In the genomic region with DNA sequence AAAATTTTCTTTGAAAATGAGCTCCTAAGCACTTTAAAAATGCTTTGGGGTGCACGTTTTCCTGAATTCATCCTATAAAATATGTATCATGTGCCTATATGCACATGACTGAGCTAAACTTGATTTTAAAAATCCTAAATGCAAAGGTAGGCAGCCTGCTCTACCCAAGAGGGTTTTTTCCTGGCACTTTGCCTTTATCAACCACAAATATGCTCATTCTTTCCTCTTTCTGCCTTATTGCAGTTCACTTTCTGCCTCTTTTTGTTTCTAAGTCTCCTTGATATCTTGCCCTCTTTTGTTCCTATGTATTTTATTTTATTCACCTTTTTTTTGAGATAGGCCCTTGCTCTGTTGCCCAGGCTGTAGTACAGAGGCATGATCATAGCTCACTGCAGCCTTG, we compare ENCODE assay signal across 22 cellular contexts.
A peak's percentile ranks its signal among the peaks of the same experiment; 100 is the strongest.
DNase-seq lines count a peak whose midpoint lies in the region; ATAC-seq and TF ChIP-seq lines count a peak whose summit lies in the region.
"Had no signal": no experiment of that assay in that cellular context is flagged by ENCODE, and none has a peak within 500 bp of the region (broad histone marks: within the 10 kb centered on the region; RNA-seq: fewer than 3 reads in every experiment).

No MANE protein-coding gene starts in this region.

- no peak overlapping the region for H4K8ac ChIP-seq in mesendoderm (ENCODE audit: low read depth, low read length)

- H3K27me3 ChIP-seq in GM23248 (replicated peaks; ENCODE audit: insufficient read depth): no peaks in the 10 kb centered on the region
- H3K27me3 ChIP-seq in mesendoderm (ENCODE audit: insufficient read depth, low read length, poor library complexity): no peaks in the 10 kb centered on the region

- H3K56ac ChIP-seq in mesendoderm (ENCODE audit: low read length): no peak overlapping the region

- no peak for ATAC-seq in stimulated activated naive CD8-positive, alpha-beta T cell treated with anti-CD3 and anti-CD28 coated beads, Interleukin-15, amount 100 ng/mL, for 72 hours
- ATAC-seq: A549, GM12878 had no signal

- no peak overlapping the region for H3K27ac Mint-ChIP-seq in activated CD4-positive, alpha-beta T cell treated with anti-CD3 and anti-CD28 coated beads, Interleukin-2, amount 10 ng/mL, durations not matched to agents 7 days and 5 days
- no peak overlapping the region for H3K27ac Mint-ChIP-seq in stimulated activated naive CD8-positive, alpha-beta T cell treated with anti-CD3 and anti-CD28 coated beads, Interleukin-15, amount 100 ng/mL, for 72 hours
- H3K27ac Mint-ChIP-seq: CD4-positive, alpha-beta memory T cell; IgD-negative memory B cell had no signal

- CTCF ChIA-PET in activated CD4-positive, alpha-beta T cell treated with anti-CD3 and anti-CD28 coated beads, Interleukin-2, amount 10 ng/mL, durations not matched to agents 7 days and 5 days (lab: Charles Lee): no interaction called here

- H3K4me2 ChIP-seq in GM23248 (ENCODE audit: unreplicated experiment) (no peak overlapping the region), mesendoderm (ENCODE audit: low read length) (no peak overlapping the region)
- H3K4me2 ChIP-seq: A549, KMS-11 had no signal

- no peaks in the 10 kb centered on the region for H3K36me3 Mint-ChIP-seq in activated CD4-positive, alpha-beta T cell treated with anti-CD3 and anti-CD28 coated beads, Interleukin-2, amount 10 ng/mL, durations not matched to agents 7 days and 5 days (ENCODE audit: low read depth)
- H3K36me3 Mint-ChIP-seq: CD4-positive, alpha-beta memory T cell; IgD-negative memory B cell had no signal

- H2AK5ac ChIP-seq in mesendoderm (ENCODE audit: low read length): no peak overlapping the region

- in situ Hi-C loops in GM23248 (cut with MboI): no loop called here

- H3K9ac ChIP-seq in GM23248: no peak overlapping the region
- no peak overlapping the region for H3K9ac ChIP-seq in SK-N-MC (ENCODE audit: insufficient read length)
- no peak overlapping the region for H3K9ac ChIP-seq in mesendoderm (ENCODE audit: low read length)
- H3K9ac ChIP-seq: KMS-11 had no signal

- no peak overlapping the region for H4K5ac ChIP-seq in mesendoderm (ENCODE audit: low read length)

- no peak overlapping the region for H2BK15ac ChIP-seq in mesendoderm (replicated peaks; ENCODE audit: low read depth)

- no peaks in the 10 kb centered on the region for H3K27me3 Mint-ChIP-seq in activated CD4-positive, alpha-beta T cell treated with anti-CD3 and anti-CD28 coated beads, Interleukin-2, amount 10 ng/mL, durations not matched to agents 7 days and 5 days
- H3K27me3 Mint-ChIP-seq in stimulated activated naive CD8-positive, alpha-beta T cell treated with anti-CD3 and anti-CD28 coated beads, Interleukin-15, amount 100 ng/mL, for 72 hours: no peaks in the 10 kb centered on the region
- H3K27me3 Mint-ChIP-seq: CD4-positive, alpha-beta memory T cell; IgD-negative memory B cell had no signal

- DNase-seq in GM23248: peak; percentile 8
- peak; percentile 2 for DNase-seq in SK-N-MC (ENCODE audit: low read depth, low spot score)
- DNase-seq in cardiac fibroblast (ENCODE audit: low read depth in 2 of 2): peak; percentile 5 to 14
- no peak for DNase-seq in mesendoderm
- DNase-seq in inferior parietal cortex (ENCODE audit: extremely low spot score): no peak
- DNase-seq in activated CD4-positive, alpha-beta T cell treated with anti-CD3 and anti-CD28 coated beads, Interleukin-2, amount 10 ng/mL, durations not matched to agents 7 days and 5 days: no peak
- no peak for DNase-seq in stimulated activated naive CD8-positive, alpha-beta T cell treated with anti-CD3 and anti-CD28 coated beads, Interleukin-15, amount 100 ng/mL, for 72 hours
- DNase-seq: Caco-2; CD4-positive, alpha-beta memory T cell; GOT3; HCEC 1CT; NCI-H1105; NCI-H146; NCI-H1930; NCI-H2107; NCI-H524; NCI-H748 treated with DMSO at 0.1 percent for 48 hours; SIG-M5 had no signal

- H3K4me1 ChIP-seq in GM23248 (ENCODE audit: insufficient read depth) (no peaks in the 10 kb centered on the region), mesendoderm (ENCODE audit: control insufficient read depth, low read depth, low read length) (no peaks in the 10 kb centered on the region)
- H3K4me1 ChIP-seq: A549, Caco-2 had no signal

- no peaks in the 10 kb centered on the region for H3K79me2 ChIP-seq in GM23248 (ENCODE audit: insufficient read depth)
- no peaks in the 10 kb centered on the region for H3K79me2 ChIP-seq in mesendoderm (ENCODE audit: control insufficient read depth, insufficient read depth, low read length)

- no peak overlapping the region for H3K18ac ChIP-seq in mesendoderm (ENCODE audit: low read length)

- H3K9me3 Mint-ChIP-seq in activated CD4-positive, alpha-beta T cell treated with anti-CD3 and anti-CD28 coated beads, Interleukin-2, amount 10 ng/mL, durations not matched to agents 7 days and 5 days: no peaks in the 10 kb centered on the region
- H3K9me3 Mint-ChIP-seq in stimulated activated naive CD8-positive, alpha-beta T cell treated with anti-CD3 and anti-CD28 coated beads, Interleukin-15, amount 100 ng/mL, for 72 hours: peaks cover 0 to 5% of the 10 kb centered on the region in 2 donors
- H3K9me3 Mint-ChIP-seq: IgD-negative memory B cell had no signal

- H3K9me2 ChIP-seq in GM23248 (ENCODE audit: insufficient read depth): no peaks in the 10 kb centered on the region

- no peak overlapping the region for H3K23ac ChIP-seq in mesendoderm (ENCODE audit: low read length)

- H2BK120ac ChIP-seq in mesendoderm (ENCODE audit: low read depth, low read length): peak overlapping the region; percentile 45

- TF ChIP-seq CTCF in cardiac fibroblast (IDR thresholded peaks at IDR 0.05; ENCODE audit: low read depth, low read length): no peak

- H3K4me3 Mint-ChIP-seq in activated CD4-positive, alpha-beta T cell treated with anti-CD3 and anti-CD28 coated beads, Interleukin-2, amount 10 ng/mL, durations not matched to agents 7 days and 5 days: no peak overlapping the region
- H3K4me3 Mint-ChIP-seq in stimulated activated naive CD8-positive, alpha-beta T cell treated with anti-CD3 and anti-CD28 coated beads, Interleukin-15, amount 100 ng/mL, for 72 hours: no peak overlapping the region
- H3K4me3 Mint-ChIP-seq: CD4-positive, alpha-beta memory T cell; IgD-negative memory B cell had no signal

- no peak overlapping the region for H3K27ac ChIP-seq in GM23248
- no peak overlapping the region for H3K27ac ChIP-seq in SK-N-MC
- no peak overlapping the region for H3K27ac ChIP-seq in mesendoderm (ENCODE audit: low read depth, low read length)
- H3K27ac ChIP-seq: A549, KMS-11 had no signal

- no peak overlapping the region for H2AFZ ChIP-seq in GM23248

- H3K36me3 ChIP-seq in GM23248 (ENCODE audit: low read depth): no peaks in the 10 kb centered on the region
- no peaks in the 10 kb centered on the region for H3K36me3 ChIP-seq in SK-N-MC (ENCODE audit: insufficient read depth, low read length)
- H3K36me3 ChIP-seq in mesendoderm (ENCODE audit: control insufficient read depth, insufficient read depth, low read length): no peaks in the 10 kb centered on the region

- no peak overlapping the region for H2BK5ac ChIP-seq in mesendoderm (ENCODE audit: low read length)

- H3K79me1 ChIP-seq in mesendoderm (ENCODE audit: low read length): no peaks in the 10 kb centered on the region

- H3K4me1 Mint-ChIP-seq in activated CD4-positive, alpha-beta T cell treated with anti-CD3 and anti-CD28 coated beads, Interleukin-2, amount 10 ng/mL, durations not matched to agents 7 days and 5 days: no peaks in the 10 kb centered on the region
- no peaks in the 10 kb centered on the region for H3K4me1 Mint-ChIP-seq in stimulated activated naive CD8-positive, alpha-beta T cell treated with anti-CD3 and anti-CD28 coated beads, Interleukin-15, amount 100 ng/mL, for 72 hours
- H3K4me1 Mint-ChIP-seq: CD4-positive, alpha-beta memory T cell; IgD-negative memory B cell had no signal

- H3K9me3 ChIP-seq in GM23248 (ENCODE audit: low read depth): no peaks in the 10 kb centered on the region
- no peaks in the 10 kb centered on the region for H3K9me3 ChIP-seq in SK-N-MC (ENCODE audit: low read depth, low read length)
- H3K9me3 ChIP-seq: A549, Caco-2 had no signal

- 3 to 10% methylated on average over 1 of the region's 1 CpG for WGBS in GM23248 (ENCODE audit: low coverage in 1 of 2, low lambda C conversion rate in 2 of 2, missing lambda C conversion rate in 2 of 2), 2 experiments
- no CpG with 5 or more reads among the region's 1 CpG for WGBS in mesendoderm (ENCODE audit: extremely low coverage, insufficient coverage, low lambda C conversion rate)

- POLR2A ChIA-PET in activated CD4-positive, alpha-beta T cell treated with anti-CD3 and anti-CD28 coated beads, Interleukin-2, amount 10 ng/mL, durations not matched to agents 7 days and 5 days (lab: Charles Lee): no interaction called here

- H3K4ac ChIP-seq in mesendoderm (ENCODE audit: low read depth, low read length): no peak overlapping the region

- H3K4me3 ChIP-seq in GM23248 (no peak overlapping the region), SK-N-MC (no peak overlapping the region), cardiac fibroblast (replicated peaks in 1 of 2; ENCODE audit: low read depth in 2 of 2, low read length in 2 of 2) (no peak overlapping the region), mesendoderm (ENCODE audit: low read length) (no peak overlapping the region)
- H3K4me3 ChIP-seq: A549, GM12878 had no signal

- no peaks in the 10 kb centered on the region for H3F3A ChIP-seq in GM23248 (ENCODE audit: insufficient read depth)

- no peaks in the 10 kb centered on the region for H4K20me1 ChIP-seq in GM23248 (ENCODE audit: insufficient read depth)

Comparison
In these comparisons a context has a peak if more than half of its experiments do, and no peak if none do; other contexts are left out.
1. DNase-seq: peak in GM23248 (single experiment), SK-N-MC (single experiment) and cardiac fibroblast (2 of 2); none in mesendoderm (single experiment), inferior parietal cortex (single experiment), activated CD4-positive, alpha-beta T cell treated with anti-CD3 and anti-CD28 coated beads, Interleukin-2, amount 10 ng/mL, durations not matched to agents 7 days and 5 days (single experiment) and stimulated activated naive CD8-positive, alpha-beta T cell treated with anti-CD3 and anti-CD28 coated beads, Interleukin-15, amount 100 ng/mL, for 72 hours (0 of 2).